ENCODE assay signal across 8 cellular contexts in the genomic region with DNA sequence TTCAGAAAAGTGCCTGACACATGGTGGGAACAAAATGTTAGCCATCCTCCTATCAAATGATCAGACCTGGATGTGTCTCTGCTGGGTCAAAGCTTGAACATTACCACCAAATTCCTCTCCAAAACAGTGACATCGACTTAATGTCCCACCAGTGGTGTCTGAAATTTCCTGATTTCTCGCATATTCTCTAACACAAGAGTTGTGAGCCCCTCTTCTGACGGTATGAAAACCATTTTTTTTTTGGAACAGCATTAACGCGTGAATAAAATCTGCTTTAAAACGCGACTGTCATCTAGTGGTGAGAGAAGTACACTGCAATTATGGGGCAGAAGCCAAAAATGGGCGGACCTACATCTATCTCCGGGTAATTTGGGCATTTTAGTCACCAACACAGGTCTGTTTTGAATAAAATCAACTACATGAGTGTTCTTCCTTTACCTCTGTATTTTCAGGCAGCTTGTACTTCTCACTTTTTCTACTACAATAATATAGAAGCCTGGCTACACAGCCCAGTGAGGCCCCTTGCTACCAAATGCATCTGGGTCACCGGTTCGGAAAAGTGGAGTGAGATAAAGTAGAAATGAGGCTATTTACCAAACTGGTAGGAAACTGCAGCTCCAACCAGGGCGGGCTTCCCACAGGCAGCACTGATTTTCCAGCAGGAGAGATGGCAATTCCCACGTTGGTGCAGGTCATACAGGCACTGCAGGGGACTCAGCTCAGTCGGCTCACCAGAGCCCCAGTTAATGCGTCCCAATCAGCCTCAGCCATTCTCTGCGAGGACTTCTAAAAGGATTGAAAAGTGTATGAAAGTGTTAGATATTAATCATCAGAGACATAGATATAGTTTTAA. TPM values are rescaled to one million over a fixed set of nuclear protein-coding genes. Genes with fewer than 3 reads are reported as not detected.
A peak's percentile ranks its signal among the peaks of the same experiment; 100 is the strongest.
DNase-seq lines count a peak whose midpoint lies in the region; TF ChIP-seq lines count a peak whose summit lies in the region.

No MANE protein-coding gene starts in this region.

- H3K27me3 ChIP-seq in A673 (replicated peaks; ENCODE audit: insufficient read depth, low read depth, low read length, poor library complexity), result no peaks in the 10 kb centered on the region
- no peaks in the 10 kb centered on the region for H3K27me3 ChIP-seq in brain microvascular endothelial cell (replicated peaks)
- H3K27me3 ChIP-seq in kidney epithelial cell (ENCODE audit: control insufficient read depth, insufficient read depth, low read length), result no peaks in the 10 kb centered on the region

- H3K4me3 ChIP-seq in A673 (ENCODE audit: low read depth, low read length, poor library complexity, severe bottlenecking), result no peak overlapping the region
- H3K4me3 ChIP-seq in brain microvascular endothelial cell (ENCODE audit: low read depth, low read length), result no peak overlapping the region
- H3K4me3 ChIP-seq in kidney epithelial cell (ENCODE audit: low read depth, low read length), result no peak overlapping the region

- H3K9me3 ChIP-seq in A673 (ENCODE audit: low read depth, low read length, poor library complexity, severe bottlenecking), result no peaks in the 10 kb centered on the region

- DNase-seq in A673 (ENCODE audit: low spot score) (peak; percentile 78), GM10266 (ENCODE audit: extremely low spot score) (peak; percentile 59), SHP77 treated with DMSO at 0.1 percent for 48 hours (lab: John Stamatoyannopoulos, UW) (peak; percentile 36), brain microvascular endothelial cell (peak; percentile 66), kidney epithelial cell (ENCODE audit: low read depth) (no peak), NCI-H1930 (lab: John Stamatoyannopoulos, UW) (no peak)
- DNase-seq in stimulated activated CD4-positive, alpha-beta T cell treated with anti-CD3 and anti-CD28 coated beads, Interleukin-4, amount 100 ng/mL, for 24 hours, result peak; percentile 54

- H3K27ac ChIP-seq in A673 (ENCODE audit: low read depth, low read length, poor library complexity, severe bottlenecking) (no peak overlapping the region), brain microvascular endothelial cell (no peak overlapping the region)

- intact Hi-C loops in A673 (cut with micrococcal nuclease; ENCODE audit: unreplicated experiment), result loop anchor here (5.0 to 10.0 kb wide), 5 partner anchors 281 to 1194 kb away; a partner anchor contains a TSS

- no TSS peak for BruUV-seq in A673 (replicated peaks; lab: Mats Ljungman, UMichigan)

- TF ChIP-seq CTCF in A673 (conservative IDR thresholded peaks at IDR 0.05; ENCODE audit: low read depth, low read length) (peak; percentile 91), GM10266 (IDR thresholded peaks at IDR 0.05; ENCODE audit: control insufficient read depth, insufficient read depth, low read depth, missing control alignments) (peak; percentile 93), LNCAP (IDR thresholded peaks at IDR 0.05) (peak; percentile 99), brain microvascular endothelial cell (IDR thresholded peaks at IDR 0.05; ENCODE audit: low read depth, low read length, missing control alignments) (peak; percentile 93), kidney epithelial cell (IDR thresholded peaks at IDR 0.05; ENCODE audit: insufficient read depth, low read length, poor library complexity, severe bottlenecking) (peak; percentile 96)

- peaks cover 7% of the 10 kb centered on the region for H3K4me1 ChIP-seq in A673 (ENCODE audit: insufficient read depth, low read length, poor library complexity, severe bottlenecking)

- POLR2A ChIA-PET in A673 (lab: Charles Lee; ENCODE audit: low non-redundant PET), result no interaction called here

- H3K36me3 ChIP-seq in A673 (ENCODE audit: insufficient read depth, low read length, poor library complexity, severe bottlenecking) (peaks cover 4% of the 10 kb centered on the region), brain microvascular endothelial cell (replicated peaks) (no peaks in the 10 kb centered on the region), kidney epithelial cell (ENCODE audit: control insufficient read depth, insufficient read depth, low read length) (no peaks in the 10 kb centered on the region)

- in situ Hi-C loops in brain microvascular endothelial cell (cut with HindIII; ENCODE audit: low pct_ligation_motif_present, low sequenced_read_pairs), result no loop called here

- CTCF ChIA-PET in A673 (lab: Charles Lee), result interaction anchor here (0.7 kb wide), 1 partner anchor 521 kb away, joined by 3 read pairs; no protein-coding TSS in a partner anchor

RNA-seq across cellular contexts. Expression of a gene that starts 27.4 kb away (rescaled TPM):
- total RNA-seq in A673 (2021), result 39.1 and 41.4 TPM in 2 replicates
- total RNA-seq in kidney epithelial cell, result 11.6 and 15.2 TPM in 2 replicates

RNA-seq across cellular contexts. Expression of a gene that starts 27.6 kb away (rescaled TPM):
- total RNA-seq in A673 (2021), result 171 and 188 TPM in 2 replicates
- total RNA-seq in kidney epithelial cell, result 80.8 and 93.6 TPM in 2 replicates

Comparison
In these comparisons a context has a peak if more than half of its experiments do, and no peak if none do; other contexts are left out.
1. DNase-seq: peak in A673 (single experiment), GM10266 (single experiment), SHP77 treated with DMSO at 0.1 percent for 48 hours (single experiment), brain microvascular endothelial cell (single experiment) and stimulated activated CD4-positive, alpha-beta T cell treated with anti-CD3 and anti-CD28 coated beads, Interleukin-4, amount 100 ng/mL, for 24 hours (single experiment); none in kidney epithelial cell (single experiment) and NCI-H1930 (0 of 2).
2. Peak in every context shown above with its lines, with median percentiles within 50 percentile points of each other: CTCF ChIP-seq.